Comparison of ENCODE assay signal across 1 cellular context in genomic region chr6:3421763-3422456, GRCh38.
TF ChIP-seq lines count a peak whose summit lies in the region.

No MANE protein-coding gene starts in this region.

TF ChIP-seq in H1, 55 proteins besides CTCF, POLR2A, EP300 and RAD21 (continued from another document):
- TF ChIP-seq SP4 (IDR thresholded peaks at IDR 0.05; ENCODE audit: low read length) (no peak), JUN (IDR thresholded peaks at IDR 0.05; ENCODE audit: low read depth, low read length) (no peak)
